In genomic region chr7:30302656-30303311, GRCh38 we compare ENCODE assay signal across 36 cellular contexts. TPM values are rescaled to one million over a fixed set of nuclear protein-coding genes. Genes with fewer than 3 reads are reported as not detected.
A peak's percentile ranks its signal among the peaks of the same experiment; 100 is the strongest.
DNase-seq lines count a peak whose midpoint lies in the region; ATAC-seq lines count a peak whose summit lies in the region.
"Had no signal": no experiment of that assay in that cellular context is flagged by ENCODE, and none has a peak within 500 bp of the region (broad histone marks: within the 10 kb centered on the region; RNA-seq: fewer than 3 reads in every experiment).

No MANE protein-coding gene starts in this region.

- no peaks in the 10 kb centered on the region for H3K9me3 Mint-ChIP-seq in activated naive CD4-positive, alpha-beta T cell treated with anti-CD3 and anti-CD28 coated beads, Interleukin-2, amount 50 U/mL, for 24 hours
- H3K9me3 Mint-ChIP-seq: activated T-helper 17 cell treated with anti-CD3 and anti-CD28 coated beads, Interleukin-2, amount 50 U/mL, for 72 hours had no signal

- DNase-seq in activated naive CD4-positive, alpha-beta T cell treated with anti-CD3 and anti-CD28 coated beads, Interleukin-2, amount 50 U/mL, for 16 hours: no peak
- no peak for DNase-seq in Karpas-422
- DNase-seq in NCI-H1105 (lab: John Stamatoyannopoulos, UW): no peak
- DNase-seq in iPS-NIHi7 (ENCODE audit: extremely low spot score): no peak
- DNase-seq: 8988T; activated CD4-positive, alpha-beta T cell treated with anti-CD3 and anti-CD28 coated beads for 36 hours; anterior cingulate cortex; Caco-2; dorsolateral prefrontal cortex; esophagus squamous epithelium; foreskin keratinocyte; HCEC 1CT; head of caudate nucleus; KBM-7; kidney; MM.1S; NCI-H1417; NCI-H2029 treated with DMSO at 0.1 percent for 48 hours; posterior cingulate gyrus; right cardiac atrium; SJCRH30; stimulated activated naive CD4-positive, alpha-beta T cell; SW 1271; T-helper 9 cell; upper lobe of left lung had no signal

- ATAC-seq in HG02973 (IDR thresholded peaks at IDR 0.05; ENCODE audit: unreplicated experiment) (peak; percentile 33), esophagus mucosa (no peak), HG02981 (IDR thresholded peaks at IDR 0.05; ENCODE audit: unreplicated experiment) (no peak)
- ATAC-seq: activated CD4-positive, alpha-beta T cell treated with anti-CD3 and anti-CD28 coated beads for 36 hours; activated T-helper 17 cell treated with anti-CD3 and anti-CD28 coated beads, Interleukin-2, amount 50 U/mL, for 72 hours; right cardiac atrium had no signal

- H3K9ac ChIP-seq in Karpas-422 (ENCODE audit: low read length): no peak overlapping the region

- H3K27me3 ChIP-seq in Karpas-422 (ENCODE audit: low read length): no peaks in the 10 kb centered on the region
- H3K27me3 ChIP-seq: breast epithelium, dorsolateral prefrontal cortex, esophagus squamous epithelium, foreskin keratinocyte, SJCRH30, upper lobe of left lung had no signal

- H3K27me3 Mint-ChIP-seq in activated naive CD4-positive, alpha-beta T cell treated with anti-CD3 and anti-CD28 coated beads, Interleukin-2, amount 50 U/mL, for 24 hours: no peaks in the 10 kb centered on the region
- H3K27me3 Mint-ChIP-seq: activated CD4-positive, alpha-beta T cell treated with anti-CD3 and anti-CD28 coated beads for 36 hours; activated naive CD8-positive, alpha-beta T cell; activated T-helper 17 cell treated with anti-CD3 and anti-CD28 coated beads, Interleukin-2, amount 50 U/mL, for 72 hours had no signal

- H3K27ac ChIP-seq in Karpas-422 (ENCODE audit: low read length): peak overlapping the region; percentile 64
- H3K27ac ChIP-seq: breast epithelium, C4-2B, dorsolateral prefrontal cortex, foreskin keratinocyte, HL-60, SJCRH30, upper lobe of left lung, VCaP had no signal

- H3K4me1 Mint-ChIP-seq in activated naive CD4-positive, alpha-beta T cell treated with anti-CD3 and anti-CD28 coated beads, Interleukin-2, amount 50 U/mL, for 24 hours: peaks cover 69% of the 10 kb centered on the region

- no peak overlapping the region for H3K4me3 Mint-ChIP-seq in activated naive CD4-positive, alpha-beta T cell treated with anti-CD3 and anti-CD28 coated beads, Interleukin-2, amount 50 U/mL, for 24 hours
- H3K4me3 Mint-ChIP-seq: activated CD4-positive, alpha-beta T cell treated with anti-CD3 and anti-CD28 coated beads for 36 hours; activated naive CD8-positive, alpha-beta T cell; activated T-helper 17 cell treated with anti-CD3 and anti-CD28 coated beads, Interleukin-2, amount 50 U/mL, for 72 hours had no signal

- no peaks in the 10 kb centered on the region for H3K36me3 ChIP-seq in Karpas-422 (ENCODE audit: insufficient read depth, low read length)
- H3K36me3 ChIP-seq: breast epithelium, esophagus squamous epithelium, SJCRH30, upper lobe of left lung had no signal

- H3K4me1 ChIP-seq in Karpas-422 (ENCODE audit: low read length): peaks cover 87% of the 10 kb centered on the region
- H3K4me1 ChIP-seq: breast epithelium had no signal

- H3K4me2 ChIP-seq in Karpas-422 (ENCODE audit: low read depth, low read length, poor library complexity, severe bottlenecking): peak overlapping the region; percentile 47
- H3K4me2 ChIP-seq: smooth muscle cell had no signal

- peak overlapping the region; percentile 25 for H3K27ac Mint-ChIP-seq in activated naive CD4-positive, alpha-beta T cell treated with anti-CD3 and anti-CD28 coated beads, Interleukin-2, amount 50 U/mL, for 24 hours
- H3K27ac Mint-ChIP-seq: activated CD4-positive, alpha-beta T cell treated with anti-CD3 and anti-CD28 coated beads for 36 hours; activated naive CD8-positive, alpha-beta T cell; activated T-helper 17 cell treated with anti-CD3 and anti-CD28 coated beads, Interleukin-2, amount 50 U/mL, for 72 hours had no signal

- peaks cover 100% of the 10 kb centered on the region for H3K79me2 ChIP-seq in Karpas-422 (ENCODE audit: low read length)

- H4K20me1 ChIP-seq in Karpas-422 (ENCODE audit: insufficient read depth, low read depth, low read length): peaks cover 27% of the 10 kb centered on the region

- no peaks in the 10 kb centered on the region for H3K9me2 ChIP-seq in Karpas-422 (replicated peaks; ENCODE audit: insufficient read depth, low read length)

- H3K9me3 ChIP-seq in Karpas-422 (ENCODE audit: low read length): no peaks in the 10 kb centered on the region
- H3K9me3 ChIP-seq: breast epithelium, Caco-2, esophagus squamous epithelium, SJCRH30, upper lobe of left lung had no signal

- H3K4me3 ChIP-seq in Karpas-422 (ENCODE audit: low read length): no peak overlapping the region
- H3K4me3 ChIP-seq: breast epithelium, dorsolateral prefrontal cortex, esophagus squamous epithelium, SJCRH30, smooth muscle cell, upper lobe of left lung had no signal

- H3K36me3 Mint-ChIP-seq in activated naive CD4-positive, alpha-beta T cell treated with anti-CD3 and anti-CD28 coated beads, Interleukin-2, amount 50 U/mL, for 24 hours: no peaks in the 10 kb centered on the region
- H3K36me3 Mint-ChIP-seq: activated naive CD8-positive, alpha-beta T cell had no signal

- H2AFZ ChIP-seq in Karpas-422 (ENCODE audit: low read length): no peak overlapping the region

RNA-seq across cellular contexts. Expression of gene ZNRF2, which starts 18.4 kb away (rescaled TPM):
- 43.0 and 45.3 TPM in 2 replicates for total RNA-seq in Karpas-422 (2014; rRNA removed; shearing (Covaris generic); ENCODE audit: low replicate concordance)
- total RNA-seq in esophagus mucosa: 14.5 TPM
